1 cellular context compared by ENCODE assay signal in genomic region chr10:126350216-126350992, GRCh38.
A peak's percentile ranks its signal among the peaks of the same experiment; 100 is the strongest.
TF ChIP-seq lines count a peak whose summit lies in the region.

No MANE protein-coding gene starts in this region.

TF ChIP-seq in SK-N-SH, 30 proteins besides CTCF, POLR2A, EP300 and RAD21 (continued from another document):
- no peak for TF ChIP-seq IRF3 (IDR thresholded peaks at IDR 0.05; ENCODE audit: low read depth, low read length)
- 0 out of 2 replicates have a peak, but pooled peaks have one; percentile 6 for TF ChIP-seq MEF2A (IDR thresholded peaks at IDR 0.05; ENCODE audit: borderline replicate concordance, low read depth)
- no peak for TF ChIP-seq FOXJ3 (CRISPR knock-in tag; IDR thresholded peaks at IDR 0.05)
- no peak for TF ChIP-seq TAF1 (IDR thresholded peaks at IDR 0.05; ENCODE audit: borderline replicate concordance, low read depth, low read length)
- no peak; the same call in 1 of the 2 replicates for TF ChIP-seq MXI1 (IDR thresholded peaks at IDR 0.05; ENCODE audit: low read depth, low read length)
- no peak for TF ChIP-seq RFX5 (IDR thresholded peaks at IDR 0.05; ENCODE audit: low read length)
- TF ChIP-seq YY1 (IDR thresholded peaks at IDR 0.05; ENCODE audit: low read depth), result no peak
- TF ChIP-seq SMC3 (IDR thresholded peaks at IDR 0.05; ENCODE audit: low read depth, low read length), result no peak; the same call in 1 of the 2 replicates
- peak; percentile 65; the same call in 1 of the 2 replicates for TF ChIP-seq ZBTB33 (IDR thresholded peaks at IDR 0.05; ENCODE audit: borderline replicate concordance, low read depth)
- TF ChIP-seq POLR2AphosphoS5 (IDR thresholded peaks at IDR 0.05; ENCODE audit: low read depth, low read length), result peak; percentile 52; the same call in 1 of the 2 replicates
- TF ChIP-seq FOSL2 (IDR thresholded peaks at IDR 0.05; ENCODE audit: borderline replicate concordance, low read depth), result peak; percentile 90
- TF ChIP-seq USF1 (IDR thresholded peaks at IDR 0.05; ENCODE audit: borderline replicate concordance, low read depth), result no peak
- TF ChIP-seq TCF12 (IDR thresholded peaks at IDR 0.05), result peak; percentile 91
- TF ChIP-seq CHD2 (IDR thresholded peaks at IDR 0.05; ENCODE audit: low read length, partially characterized antibody), result no peak
- TF ChIP-seq NRF1 (IDR thresholded peaks at IDR 0.05; ENCODE audit: low read depth, low read length), result no peak
- peak; percentile 91 for TF ChIP-seq TEAD4 (IDR thresholded peaks at IDR 0.05; ENCODE audit: borderline replicate concordance, insufficient read depth)
- peak; percentile 98 for TF ChIP-seq NFIC (IDR thresholded peaks at IDR 0.05; ENCODE audit: borderline replicate concordance)
- no peak for TF ChIP-seq GATA2 (CRISPR knock-in tag; IDR thresholded peaks at IDR 0.05)
- TF ChIP-seq JUND (IDR thresholded peaks at IDR 0.05), result peak; percentile 85
- TF ChIP-seq ELF1 (IDR thresholded peaks at IDR 0.05), result peak; percentile 29; the same call in 1 of the 2 replicates
- TF ChIP-seq MAX (IDR thresholded peaks at IDR 0.05; ENCODE audit: low read depth), result peak; percentile 76
